8 cellular contexts compared by ENCODE assay signal in genomic region chr6:166381733-166382499, GRCh38. TPM values are rescaled to one million over a fixed set of nuclear protein-coding genes. Genes with fewer than 3 reads are reported as not detected.
DNase-seq lines count a peak whose midpoint lies in the region; ATAC-seq and TF ChIP-seq lines count a peak whose summit lies in the region.

No MANE protein-coding gene starts in this region.

- H3K4me1 Mint-ChIP-seq in activated CD8-positive, alpha-beta T cell treated with anti-CD3 and anti-CD28 coated beads, Interleukin-2, amount 10 ng/mL, durations not matched to agents 7 days and 5 days (ENCODE audit: low read depth): peaks cover 16% of the 10 kb centered on the region
- peaks cover 10% of the 10 kb centered on the region for H3K4me1 Mint-ChIP-seq in endothelial cell (ENCODE audit: unreplicated experiment)

- H3K9me3 Mint-ChIP-seq in activated CD8-positive, alpha-beta T cell treated with anti-CD3 and anti-CD28 coated beads, Interleukin-2, amount 10 ng/mL, durations not matched to agents 7 days and 5 days (ENCODE audit: insufficient read depth): no peaks in the 10 kb centered on the region
- H3K9me3 Mint-ChIP-seq in endothelial cell (ENCODE audit: unreplicated experiment): no peaks in the 10 kb centered on the region

- H3K4me1 ChIP-seq in mucosa of rectum (ENCODE audit: control insufficient read depth in 2 of 2, insufficient read depth in 2 of 2, low read length in 2 of 2): peaks cover 8 to 14% of the 10 kb centered on the region in 2 donors

- H3K27me3 Mint-ChIP-seq in activated CD8-positive, alpha-beta T cell treated with anti-CD3 and anti-CD28 coated beads, Interleukin-2, amount 10 ng/mL, durations not matched to agents 7 days and 5 days (ENCODE audit: low read depth): no peaks in the 10 kb centered on the region
- no peaks in the 10 kb centered on the region for H3K27me3 Mint-ChIP-seq in endothelial cell (ENCODE audit: unreplicated experiment)

- no peaks in the 10 kb centered on the region for H3K9me3 ChIP-seq in mucosa of rectum (ENCODE audit: control insufficient read depth in 2 of 2, low read length in 2 of 2)

- DNase-seq in Ammon's horn (ENCODE audit: low spot score): peak; percentile 72
- peak; percentile 84 for DNase-seq in NCI-H748 (lab: John Stamatoyannopoulos, UW; ENCODE audit: unreplicated experiment)
- DNase-seq in activated CD8-positive, alpha-beta T cell treated with anti-CD3 and anti-CD28 coated beads, Interleukin-2, amount 10 ng/mL, durations not matched to agents 7 days and 5 days: peak; percentile 82
- peak; percentile 75 for DNase-seq in endothelial cell (ENCODE audit: low spot score)
- peak; percentile 45 to 48 for DNase-seq in stimulated activated CD8-positive, alpha-beta memory T cell treated with anti-CD3 and anti-CD28 coated beads, Interleukin-7, amount 100 ng/mL, for 1 hour (ENCODE audit: low read depth in 2 of 2)

- no peaks in the 10 kb centered on the region for H3K36me3 Mint-ChIP-seq in activated CD8-positive, alpha-beta T cell treated with anti-CD3 and anti-CD28 coated beads, Interleukin-2, amount 10 ng/mL, durations not matched to agents 7 days and 5 days (ENCODE audit: low read depth)
- H3K36me3 Mint-ChIP-seq in endothelial cell (ENCODE audit: low read depth, unreplicated experiment): no peaks in the 10 kb centered on the region

- CTCF ChIA-PET in activated CD8-positive, alpha-beta T cell treated with anti-CD3 and anti-CD28 coated beads, Interleukin-2, amount 10 ng/mL, durations not matched to agents 7 days and 5 days (lab: Charles Lee): interaction anchor here (0.6 to 5.2 kb wide), 44 partner anchors 8 to 148 kb away, joined by 3 to 55 read pairs (median 5); partner anchors contain the start of genes PRR18 and SFT2D1

- TF ChIP-seq CTCF in endothelial cell (IDR thresholded peaks at IDR 0.05; ENCODE audit: unreplicated experiment): peak; percentile 84

- H3K9ac ChIP-seq in mucosa of rectum (ENCODE audit: low read depth in 1 of 2, low read length in 2 of 2): peak overlapping the region; percentile 90 to 100

- peaks cover 0 to 3% of the 10 kb centered on the region in 2 donors for H3K36me3 ChIP-seq in mucosa of rectum (ENCODE audit: control insufficient read depth in 2 of 2, insufficient read depth in 2 of 2, low read length in 2 of 2)

- H3K27me3 ChIP-seq in mucosa of rectum (ENCODE audit: control insufficient read depth in 2 of 2, insufficient read depth in 2 of 2, low read length in 2 of 2): no peaks in the 10 kb centered on the region

- POLR2A ChIA-PET in activated CD8-positive, alpha-beta T cell treated with anti-CD3 and anti-CD28 coated beads, Interleukin-2, amount 10 ng/mL, durations not matched to agents 7 days and 5 days (lab: Charles Lee): interaction anchor here (0.7 to 1.4 kb wide), 3 partner anchors 40 to 106 kb away, joined by 3 to 4 read pairs (median 3); no protein-coding TSS in a partner anchor

- H3K27ac Mint-ChIP-seq in activated CD8-positive, alpha-beta T cell treated with anti-CD3 and anti-CD28 coated beads, Interleukin-2, amount 10 ng/mL, durations not matched to agents 7 days and 5 days: peak overlapping the region; percentile 86
- peak overlapping the region; percentile 9 for H3K27ac Mint-ChIP-seq in endothelial cell (ENCODE audit: unreplicated experiment)

- H3K4me3 ChIP-seq in mucosa of rectum (ENCODE audit: low read length in 2 of 2): peak overlapping the region; percentile 96 to 97

- ATAC-seq in GM18909 (IDR thresholded peaks at IDR 0.05; ENCODE audit: poor library complexity, unreplicated experiment): peak; percentile 56
- ATAC-seq in HG03139 (IDR thresholded peaks at IDR 0.05; ENCODE audit: unreplicated experiment): peak; percentile 42
- peak; percentile 43 for ATAC-seq in activated CD8-positive, alpha-beta T cell treated with anti-CD3 and anti-CD28 coated beads, Interleukin-2, amount 10 ng/mL, durations not matched to agents 7 days and 5 days

- H3K27ac ChIP-seq in mucosa of rectum (ENCODE audit: low read depth in 2 of 2, low read length in 2 of 2): peak overlapping the region; percentile 96 to 97

- peak overlapping the region; percentile 94 for H3K4me3 Mint-ChIP-seq in activated CD8-positive, alpha-beta T cell treated with anti-CD3 and anti-CD28 coated beads, Interleukin-2, amount 10 ng/mL, durations not matched to agents 7 days and 5 days
- H3K4me3 Mint-ChIP-seq in endothelial cell (ENCODE audit: unreplicated experiment): peak overlapping the region; percentile 94

RNA-seq across cellular contexts. Expression of gene MPC1, which starts 0.8 kb away (rescaled TPM):
- 10 to 100 TPM; 32.8 to 36.7 TPM for total RNA-seq in activated CD8-positive, alpha-beta T cell treated with anti-CD3 and anti-CD28 coated beads, Interleukin-2, amount 10 ng/mL, durations not matched to agents 7 days and 5 days
- 23.7 TPM for total RNA-seq in endothelial cell (ENCODE audit: unreplicated experiment)

RNA-seq across cellular contexts. Expression of gene SFT2D1, which starts 39.6 kb away (rescaled TPM):
- total RNA-seq in activated CD8-positive, alpha-beta T cell treated with anti-CD3 and anti-CD28 coated beads, Interleukin-2, amount 10 ng/mL, durations not matched to agents 7 days and 5 days: 10 to 100 TPM; 27.7 to 30.5 TPM
- 29.1 TPM for total RNA-seq in endothelial cell (ENCODE audit: unreplicated experiment)

Comparison
In these comparisons a context has a peak if more than half of its experiments do, and no peak if none do; other contexts are left out.
1. Peak in every context shown above with its lines: DNase-seq, ATAC-seq, H3K4me3 ChIP-seq and H3K27ac ChIP-seq.